ENCODE assay signal across 27 cellular contexts in the genomic region with DNA sequence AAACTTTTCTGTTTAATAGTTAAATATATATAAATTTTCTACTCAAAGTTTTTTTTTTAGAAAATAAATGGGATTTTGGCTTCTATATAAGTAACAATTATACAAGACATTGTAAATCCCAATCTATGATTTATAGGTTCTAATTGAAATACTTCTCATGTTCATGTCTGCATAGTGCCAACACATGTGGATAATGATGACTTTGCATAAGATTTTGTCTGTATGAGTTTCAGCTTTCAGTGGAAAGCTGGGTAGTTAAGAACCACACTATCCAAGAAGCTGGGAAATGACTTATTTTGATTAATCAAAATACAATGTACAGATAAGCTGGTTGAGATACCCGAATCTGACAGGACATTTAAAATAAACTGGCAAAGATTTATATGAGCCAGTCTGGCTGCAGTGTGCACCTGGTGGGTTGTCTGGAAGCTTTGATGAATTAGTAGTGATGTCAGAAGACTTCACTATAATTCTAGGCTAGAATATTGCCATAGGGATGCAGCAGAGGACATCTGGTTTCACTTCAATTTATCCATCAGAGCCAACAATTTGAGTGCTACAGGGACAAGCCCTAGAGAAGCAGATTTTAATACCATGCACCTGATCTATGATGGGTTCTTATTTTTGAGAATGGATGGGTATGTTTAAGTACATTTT. TPM values are rescaled to one million over a fixed set of nuclear protein-coding genes. Genes with fewer than 3 reads are reported as not detected.
DNase-seq lines count a peak whose midpoint lies in the region; ATAC-seq, FAIRE-seq and TF ChIP-seq lines count a peak whose summit lies in the region.
"Had no signal": no experiment of that assay in that cellular context is flagged by ENCODE, and none has a peak within 500 bp of the region (broad histone marks: within the 10 kb centered on the region; RNA-seq: fewer than 3 reads in every experiment).

No MANE protein-coding gene starts in this region.

- H4K20me1 ChIP-seq in HepG2 (ENCODE audit: insufficient read depth, low read length): no peaks in the 10 kb centered on the region
- H4K20me1 ChIP-seq: BLaER1 had no signal

- H3K36me3 ChIP-seq in HepG2 (replicated peaks in 1 of 2; ENCODE audit: control insufficient read depth in 1 of 2, insufficient read depth in 2 of 2, low read length in 2 of 2): no peaks in the 10 kb centered on the region
- H3K36me3 ChIP-seq in right lobe of liver: no peaks in the 10 kb centered on the region
- H3K36me3 ChIP-seq: BLaER1, gastroesophageal sphincter, SJCRH30, upper lobe of right lung had no signal

- FAIRE-seq in HepG2 (lab: Jason Lieb, UNC): no peak
- FAIRE-seq: H54, TTC549 had no signal

- no peak overlapping the region for H2AFZ ChIP-seq in HepG2 (ENCODE audit: low read length)

- no peak overlapping the region for H3K4me2 ChIP-seq in HepG2 (ENCODE audit: low read depth, low read length)
- H3K4me2 ChIP-seq: BLaER1 had no signal

- POLR2A ChIA-PET in HepG2 (lab: Yijun Ruan, JAX): no interaction called here

- no peak for TF ChIP-seq RAD21 in HepG2 (CRISPR knock-in tag; IDR thresholded peaks at IDR 0.05)

- H3K9me3 ChIP-seq in HepG2 (ENCODE audit: low read length) (no peaks in the 10 kb centered on the region), right lobe of liver (no peaks in the 10 kb centered on the region)
- H3K9me3 ChIP-seq: BLaER1, gastroesophageal sphincter, SJCRH30, upper lobe of right lung had no signal

- no TSS peak for BruUV-seq in HepG2 (replicated peaks; lab: Mats Ljungman, UMichigan)

- TF ChIP-seq EP300 in HepG2 (IDR thresholded peaks at IDR 0.05; ENCODE audit: low read depth in 2 of 2, low read length in 2 of 2): no peak
- TF ChIP-seq EP300 in HepG2 (CRISPR knock-in tag; IDR thresholded peaks at IDR 0.05; ENCODE audit: borderline replicate concordance): no peak

- H3K27ac ChIP-seq in HepG2 (ENCODE audit: extremely low read length, insufficient read depth, low read length) (no peak overlapping the region), right lobe of liver (no peak overlapping the region)
- H3K27ac ChIP-seq: BLaER1, gastroesophageal sphincter, SJCRH30, upper lobe of right lung had no signal

- H3K4me1 ChIP-seq in HepG2 (ENCODE audit: insufficient read depth, low read length): 0 out of 2 replicates have a peak, but pooled peaks cover under 1% of the 10 kb centered on the region
- no peaks in the 10 kb centered on the region for H3K4me1 ChIP-seq in right lobe of liver
- H3K4me1 ChIP-seq: BLaER1, gastroesophageal sphincter, upper lobe of right lung had no signal

- DNase-seq in HepG2 (ENCODE audit: low spot score) (no peak), right lobe of liver (no peak), NCI-H446 treated with DMSO at 0.1 percent for 48 hours (lab: John Stamatoyannopoulos, UW) (peak; percentile 60), middle frontal gyrus (ENCODE audit: extremely low spot score, low spot score) (no peak)
- no peak for DNase-seq in activated CD4-positive, alpha-beta T cell treated with anti-CD3 and anti-CD28 coated beads, Interleukin-2, amount 50 U/mL, for 48 hours
- DNase-seq: activated CD4-positive, CD25-positive, alpha-beta regulatory T cell treated with anti-CD3 and anti-CD28 coated beads, Interleukin-2, amount 50 U/mL, for 72 hours; activated gamma-delta T cell; COR-L47; hypothalamus; KG1; midbrain; natural killer cell; NCI-H1930; NCI-H524 treated with DMSO at 0.1 percent for 48 hours; SJCRH30; stimulated activated CD4-positive, alpha-beta T cell treated with anti-CD3 and anti-CD28 coated beads, Interleukin-1b, Interleukin-23, amount 100 ng/mL, for 48 hours; substantia nigra; upper lobe of right lung had no signal

- H3K4me3 ChIP-seq in HepG2 (replicated peaks in 1 of 3; ENCODE audit: insufficient read depth in 1 of 3, low read depth in 2 of 3, low read length in 3 of 3): no peak overlapping the region
- H3K4me3 ChIP-seq in right lobe of liver: no peak overlapping the region
- H3K4me3 ChIP-seq: BLaER1, gastroesophageal sphincter, GM12878, SJCRH30, skin epidermis, upper lobe of right lung had no signal

- CTCF ChIA-PET in HepG2 (lab: Yijun Ruan, JAX; ENCODE audit: low intra/inter-chr PET ratio, low total read pairs): no interaction called here

- 88% methylated on average over 1 of the region's 1 CpG for WGBS in HepG2 (ENCODE audit: low lambda C conversion rate)
- 88% methylated on average over 1 of the region's 1 CpG for WGBS in right lobe of liver (ENCODE audit: insufficient coverage, low coverage, low lambda C conversion rate, missing lambda C conversion rate)

- H3K9ac ChIP-seq in HepG2 (ENCODE audit: insufficient read depth, low read depth, low read length): no peak overlapping the region
- H3K9ac ChIP-seq: BLaER1 had no signal

- H3K27me3 ChIP-seq in HepG2 (ENCODE audit: control insufficient read depth in 1 of 2, insufficient read depth in 2 of 2, low read length in 2 of 2) (no peaks in the 10 kb centered on the region), right lobe of liver (no peaks in the 10 kb centered on the region)
- H3K27me3 ChIP-seq: BLaER1, gastroesophageal sphincter, SJCRH30, upper lobe of right lung had no signal

- no peak for ATAC-seq in HepG2
- no peak for ATAC-seq in right lobe of liver
- ATAC-seq in SK-N-SH treated with all-trans-retinoic acid at 6 μM for 48 hours: peak; percentile 48; the same call in 1 of the 3 replicates
- ATAC-seq in HG02588 (IDR thresholded peaks at IDR 0.05; ENCODE audit: unreplicated experiment): no peak
- ATAC-seq in GM18505 (IDR thresholded peaks at IDR 0.05; ENCODE audit: unreplicated experiment): no peak
- ATAC-seq: gastroesophageal sphincter, natural killer cell, upper lobe of right lung had no signal

- in situ Hi-C loops in HepG2 (cut with HindIII; ENCODE audit: extremely low pct_ligation_motif_present, low pct_unique_long_range_greater_than_20kb): no loop called here

- no peak for TF ChIP-seq CTCF in HepG2 (CRISPR knock-in tag; IDR thresholded peaks at IDR 0.05)
- no peak for TF ChIP-seq CTCF in right lobe of liver (IDR thresholded peaks at IDR 0.05)

- TF ChIP-seq POLR2A in HepG2 (IDR thresholded peaks at IDR 0.05; ENCODE audit: insufficient read depth in 1 of 2, low read depth in 2 of 2, low read length in 2 of 2) (no peak), right lobe of liver (IDR thresholded peaks at IDR 0.05) (no peak), GM18505 (IDR thresholded peaks at IDR 0.05; ENCODE audit: borderline replicate concordance, extremely low read depth, insufficient read depth, insufficient read length) (no peak)

- no peaks in the 10 kb centered on the region for H3K79me2 ChIP-seq in HepG2 (ENCODE audit: insufficient read depth, low read length)

- intact Hi-C loops in HepG2 (cut with micrococcal nuclease; ENCODE audit: unreplicated experiment) (no loop called here), right lobe of liver (cut with DNase I) (no loop called here)

TF ChIP-seq in HepG2, 621 proteins besides CTCF, POLR2A, EP300 and RAD21 (continues in another document):
- peak; percentile 65 to 67 for TF ChIP-seq MAFK (conservative IDR thresholded peaks at IDR 0.05 in 1 of 2, IDR thresholded peaks at IDR 0.05 in 1 of 2; ENCODE audit: low read length in 2 of 2)

TF ChIP-seq in SK-N-SH treated with all-trans-retinoic acid at 6 μM for 48 hours, 23 proteins besides CTCF, POLR2A, EP300 and RAD21 (continues in another document):
- TF ChIP-seq SNAI2 (CRISPR knock-in tag; IDR thresholded peaks at IDR 0.05) (no peak), BACH2 (CRISPR knock-in tag; IDR thresholded peaks at IDR 0.05; ENCODE audit: borderline replicate concordance) (no peak), ZNF8 (CRISPR knock-in tag; IDR thresholded peaks at IDR 0.05) (no peak), CSDC2 (CRISPR knock-in tag; IDR thresholded peaks at IDR 0.05) (no peak), ESRRG (CRISPR knock-in tag; IDR thresholded peaks at IDR 0.05) (no peak), PPARA (CRISPR knock-in tag; IDR thresholded peaks at IDR 0.05; ENCODE audit: borderline replicate concordance) (no peak), ZNF70 (CRISPR knock-in tag; IDR thresholded peaks at IDR 0.05) (no peak), TCF4 (CRISPR knock-in tag; IDR thresholded peaks at IDR 0.05; ENCODE audit: borderline replicate concordance) (peak; percentile 65)
- TF ChIP-seq, protein P1, sequence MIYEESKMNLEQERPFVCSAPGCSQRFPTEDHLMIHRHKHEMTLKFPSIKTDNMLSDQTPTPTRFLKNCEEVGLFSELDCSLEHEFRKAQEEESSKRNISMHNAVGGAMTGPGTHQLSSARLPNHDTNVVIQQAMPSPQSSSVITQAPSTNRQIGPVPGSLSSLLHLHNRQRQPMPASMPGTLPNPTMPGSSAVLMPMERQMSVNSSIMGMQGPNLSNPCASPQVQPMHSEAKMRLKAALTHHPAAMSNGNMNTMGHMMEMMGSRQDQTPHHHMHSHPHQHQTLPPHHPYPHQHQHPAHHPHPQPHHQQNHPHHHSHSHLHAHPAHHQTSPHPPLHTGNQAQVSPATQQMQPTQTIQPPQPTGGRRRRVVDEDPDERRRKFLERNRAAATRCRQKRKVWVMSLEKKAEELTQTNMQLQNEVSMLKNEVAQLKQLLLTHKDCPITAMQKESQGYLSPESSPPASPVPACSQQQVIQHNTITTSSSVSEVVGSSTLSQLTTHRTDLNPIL (CRISPR knock-in tag; IDR thresholded peaks at IDR 0.05; ENCODE audit: low read depth): no peak

RNA-seq across cellular contexts. Expression of gene EML6, which starts 45.4 kb away (rescaled TPM):
- total RNA-seq in HepG2 (2016; rRNA removed; fragmentation: Illumina TruSeq; extraction: Trizol) (19.9 and 32.4 TPM in 2 replicates), right lobe of liver (1 to 10 TPM in 4 of 6 experiments, under 1 TPM in 2; 0.82 to 2.5 (median 1.5) TPM)
- total RNA-seq in HepG2 (2016; cell fraction: cytosol; rRNA removed; fragmentation: Illumina TruSeq; extraction: Trizol; ENCODE audit: low read depth): 8.7 and 8.9 TPM in 2 replicates
- 21.5 and 29.8 TPM in 2 replicates for total RNA-seq in HepG2 (2016; cell fraction: insoluble cytoplasmic fraction; rRNA removed; fragmentation: Illumina TruSeq; extraction: Trizol)
- 8.7 and 9.4 TPM in 2 replicates for total RNA-seq in HepG2 (2016; cell fraction: membrane; rRNA removed; fragmentation: Illumina TruSeq; extraction: Trizol)
- total RNA-seq in HepG2 (2016; cell fraction: nucleus; rRNA removed; fragmentation: Illumina TruSeq; extraction: Trizol): 55.5 and 58.9 TPM in 2 replicates
- polyA plus RNA-seq in HepG2 (2011; rRNA removed): 17.2 and 28.5 TPM in 2 replicates
- polyA plus RNA-seq in HepG2 (2011; cell fraction: cytosol; rRNA removed): 6.9 and 8.2 TPM in 2 replicates
- polyA plus RNA-seq in HepG2 (2011; cell fraction: nucleus; rRNA removed): 112 TPM in 2 replicates
- 5.4 and 8.8 TPM in 2 replicates for polyA plus RNA-seq in HepG2 (2012)
- 1.9 and 2.7 TPM in 2 replicates for polyA plus RNA-seq in HepG2 (2016; cell fraction: cytosol; fragmentation: Illumina TruSeq; extraction: Trizol; ENCODE audit: low read depth)
- 13.1 and 14.9 TPM in 2 replicates for polyA plus RNA-seq in HepG2 (2016; cell fraction: insoluble cytoplasmic fraction; fragmentation: Illumina TruSeq; extraction: Trizol; ENCODE audit: low read depth)
- polyA plus RNA-seq in HepG2 (2016; cell fraction: membrane; fragmentation: Illumina TruSeq; extraction: Trizol; ENCODE audit: low read depth): 2.9 and 3.6 TPM in 2 replicates
- 110 and 115 TPM in 2 replicates for polyA plus RNA-seq in HepG2 (2016; cell fraction: nucleus; fragmentation: Illumina TruSeq; extraction: Trizol; ENCODE audit: insufficient read depth, low read depth)
- polyA minus RNA-seq in HepG2 (2011; rRNA and poly(A)+ RNA removed; ENCODE audit: low replicate concordance): 15.8 and 16.9 TPM in 2 replicates
- polyA minus RNA-seq in HepG2 (2011; cell fraction: cytosol; rRNA and poly(A)+ RNA removed): 3.3 and 5.4 TPM in 2 replicates
- polyA minus RNA-seq in HepG2 (2011; cell fraction: nucleus; rRNA and poly(A)+ RNA removed): 26.1 and 28.0 TPM in 2 replicates
